8 cellular contexts compared by ENCODE assay signal in genomic region chr5:148535190-148535589, GRCh38.
"Had no signal": no experiment of that assay in that cellular context is flagged by ENCODE, and none has a peak within 500 bp of the region (broad histone marks: within the 10 kb centered on the region; RNA-seq: fewer than 3 reads in every experiment).

No MANE protein-coding gene starts in this region.

- H3K4me3 ChIP-seq: GM23248, GM23338, HAP-1 had no signal

- H3K9me3 ChIP-seq: HAP-1 had no signal

- H3K36me3 ChIP-seq: HAP-1 had no signal

- H3K4me1 Mint-ChIP-seq: GM23338, H9 had no signal

- H3K27ac Mint-ChIP-seq: GM23338, H9, HFFc6 had no signal

- H3K4me1 ChIP-seq: HAP-1 had no signal

- DNase-seq: GM23248, GOT3, H7, H9, HCEC 1CT, HFFc6 had no signal

- H3K4me3 Mint-ChIP-seq: GM23338, H9, HFFc6 had no signal

- H3K27ac ChIP-seq: GM23248 had no signal
